In genomic region chr18:62738638-62739037, GRCh38 we compare ENCODE assay signal across 1 cellular context.
TF ChIP-seq lines count a peak whose summit lies in the region.

No MANE protein-coding gene starts in this region.

TF ChIP-seq in HepG2, 621 proteins besides CTCF, POLR2A, EP300 and RAD21 (continued from another document):
- TF ChIP-seq MAX (IDR thresholded peaks at IDR 0.05) (no peak), TEAD3 (CRISPR knock-in tag; optimal IDR thresholded peaks at IDR 0.05; ENCODE audit: borderline replicate concordance) (no peak), ZBTB37 (CRISPR knock-in tag; IDR thresholded peaks at IDR 0.05) (no peak), ISL2 (CRISPR knock-in tag; IDR thresholded peaks at IDR 0.05) (no peak), RXRA (CRISPR knock-in tag; IDR thresholded peaks at IDR 0.05) (no peak), PAWR (CRISPR knock-in tag; IDR thresholded peaks at IDR 0.05; ENCODE audit: borderline replicate concordance) (no peak), ZNF33A (CRISPR knock-in tag; IDR thresholded peaks at IDR 0.05; ENCODE audit: borderline replicate concordance) (no peak), ZNF639 (CRISPR knock-in tag; conservative IDR thresholded peaks at IDR 0.05) (no peak)
